1 cellular context compared by ENCODE assay signal in the genomic region with DNA sequence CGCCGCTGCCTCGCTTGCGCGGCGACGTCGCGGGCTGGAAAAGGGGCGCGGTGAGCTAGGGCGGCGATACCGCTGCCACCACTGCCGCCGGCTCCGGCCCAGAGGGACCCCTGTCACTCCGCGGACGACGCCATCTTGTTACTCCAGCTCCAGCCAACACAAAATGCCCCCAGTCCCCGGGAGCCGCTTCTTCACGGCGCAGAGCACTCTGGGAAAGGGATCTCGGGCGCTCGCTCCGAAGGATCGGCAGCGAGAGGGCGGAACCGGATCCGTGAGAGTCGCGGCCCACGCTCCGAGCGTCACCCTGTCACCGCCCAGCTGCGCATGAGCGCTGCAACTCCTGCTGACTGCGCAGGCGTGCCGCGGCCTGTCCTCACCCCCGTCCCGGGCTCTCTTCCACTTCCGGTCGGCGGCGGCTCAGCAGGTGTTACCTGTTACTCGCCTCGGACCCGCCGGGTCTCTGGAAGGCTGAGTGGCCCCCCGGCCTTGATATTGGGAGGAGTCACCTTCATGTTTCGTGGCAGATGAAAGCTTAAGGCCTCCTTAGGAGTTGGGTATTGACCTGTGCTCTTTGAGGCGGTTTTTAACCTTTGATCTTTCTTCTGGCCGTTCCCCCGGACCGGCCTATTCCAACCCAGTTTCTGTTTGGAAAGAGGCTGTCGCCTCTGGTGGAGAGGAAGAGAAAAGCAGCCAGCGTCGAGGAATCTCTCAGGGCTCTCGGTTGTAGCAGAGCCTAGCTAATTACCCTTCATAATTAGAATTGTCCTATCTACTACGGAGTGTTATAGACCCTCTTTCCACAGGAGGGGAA.
TF ChIP-seq lines count a peak whose summit lies in the region.

TSS of gene CSNK1A1 (minus strand) at position 213 of the 811 bp plus-strand sequence. CDS start 475 bp downstream, outside the sequence.

TF ChIP-seq in HepG2, 621 proteins besides CTCF, POLR2A, EP300 and RAD21 (continued from another document and continues in another):
- TF ChIP-seq ZBTB14 (CRISPR knock-in tag; IDR thresholded peaks at IDR 0.05) (no peak), ZNF367 (CRISPR knock-in tag; IDR thresholded peaks at IDR 0.05; ENCODE audit: borderline replicate concordance) (peak; percentile 16; the same call in 1 of the 2 replicates), SCMH1 (CRISPR knock-in tag; IDR thresholded peaks at IDR 0.05; ENCODE audit: borderline replicate concordance) (no peak), DNMT3B (CRISPR knock-in tag; conservative IDR thresholded peaks at IDR 0.05) (no peak), SMAD1 (CRISPR knock-in tag; IDR thresholded peaks at IDR 0.05; ENCODE audit: borderline replicate concordance, low read depth) (no peak), TOPORS (CRISPR knock-in tag; IDR thresholded peaks at IDR 0.05) (peak; percentile 83), HES4 (CRISPR knock-in tag; IDR thresholded peaks at IDR 0.05; ENCODE audit: borderline replicate concordance) (no peak), ZNF7 (CRISPR knock-in tag; IDR thresholded peaks at IDR 0.05) (no peak), HMG20B (CRISPR knock-in tag; conservative IDR thresholded peaks at IDR 0.05) (no peak), ZIK1 (CRISPR knock-in tag; IDR thresholded peaks at IDR 0.05; ENCODE audit: borderline replicate concordance, low read depth) (peak; percentile 13; the same call in 1 of the 2 replicates), FOXP1 (IDR thresholded peaks at IDR 0.05) (no peak), FOXP1 (CRISPR knock-in tag; IDR thresholded peaks at IDR 0.05) (peak; percentile 11; the same call in 1 of the 2 replicates), ZBTB1 (CRISPR knock-in tag; IDR thresholded peaks at IDR 0.05; ENCODE audit: borderline replicate concordance) (no peak), ZGPAT (CRISPR knock-in tag; IDR thresholded peaks at IDR 0.05) (peak; percentile 88), BCL6 (CRISPR knock-in tag; IDR thresholded peaks at IDR 0.05) (peak; percentile 70; the same call in 1 of the 2 replicates), TCF12 (IDR thresholded peaks at IDR 0.05) (no peak), TCF12 (CRISPR knock-in tag; IDR thresholded peaks at IDR 0.05) (no peak), ZNF431 (CRISPR knock-in tag; IDR thresholded peaks at IDR 0.05; ENCODE audit: borderline replicate concordance, low read depth) (0 out of 2 replicates have a peak, but pooled peaks have one; percentile 17), MIER3 (CRISPR knock-in tag; IDR thresholded peaks at IDR 0.05; ENCODE audit: borderline replicate concordance) (peak; percentile 68; the same call in 1 of the 2 replicates), NR3C1 (CRISPR knock-in tag; IDR thresholded peaks at IDR 0.05) (no peak), ZNF382 (CRISPR knock-in tag; IDR thresholded peaks at IDR 0.05; ENCODE audit: borderline replicate concordance) (no peak), MAZ (IDR thresholded peaks at IDR 0.05; ENCODE audit: borderline replicate concordance, low read depth, low read length) (peak; percentile 87), MAZ (CRISPR knock-in tag; IDR thresholded peaks at IDR 0.05; ENCODE audit: low read depth) (peak; percentile 73), SUZ12 (IDR thresholded peaks at IDR 0.05; ENCODE audit: low read depth, low read length) (peak; percentile 33; the same call in 1 of the 2 replicates), ZNF20 (CRISPR knock-in tag; IDR thresholded peaks at IDR 0.05) (peak; percentile 90; the same call in 1 of the 2 replicates), ZNF224 (CRISPR knock-in tag; IDR thresholded peaks at IDR 0.05) (peak; percentile 89; the same call in 1 of the 2 replicates), ZNF501 (CRISPR knock-in tag; IDR thresholded peaks at IDR 0.05) (peak; percentile 90), AGO1 (IDR thresholded peaks at IDR 0.05; ENCODE audit: low read depth, low read length, poor library complexity, severe bottlenecking) (peak; percentile 62), TIGD3 (CRISPR knock-in tag; IDR thresholded peaks at IDR 0.05; ENCODE audit: borderline replicate concordance) (no peak), ZNF414 (CRISPR knock-in tag; IDR thresholded peaks at IDR 0.05) (no peak; the same call in 1 of the 2 replicates), ZNF207 (IDR thresholded peaks at IDR 0.05; ENCODE audit: borderline replicate concordance) (no peak), KMT2B (CRISPR knock-in tag; IDR thresholded peaks at IDR 0.05) (peak; percentile 86)
- TF ChIP-seq, protein P1, sequence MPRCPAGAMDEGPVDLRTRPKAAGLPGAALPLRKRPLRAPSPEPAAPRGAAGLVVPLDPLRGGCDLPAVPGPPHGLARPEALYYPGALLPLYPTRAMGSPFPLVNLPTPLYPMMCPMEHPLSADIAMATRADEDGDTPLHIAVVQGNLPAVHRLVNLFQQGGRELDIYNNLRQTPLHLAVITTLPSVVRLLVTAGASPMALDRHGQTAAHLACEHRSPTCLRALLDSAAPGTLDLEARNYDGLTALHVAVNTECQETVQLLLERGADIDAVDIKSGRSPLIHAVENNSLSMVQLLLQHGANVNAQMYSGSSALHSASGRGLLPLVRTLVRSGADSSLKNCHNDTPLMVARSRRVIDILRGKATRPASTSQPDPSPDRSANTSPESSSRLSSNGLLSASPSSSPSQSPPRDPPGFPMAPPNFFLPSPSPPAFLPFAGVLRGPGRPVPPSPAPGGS (CRISPR knock-in tag; IDR thresholded peaks at IDR 0.05): peak; percentile 44; the same call in 1 of the 2 replicates
- TF ChIP-seq, protein P2, sequence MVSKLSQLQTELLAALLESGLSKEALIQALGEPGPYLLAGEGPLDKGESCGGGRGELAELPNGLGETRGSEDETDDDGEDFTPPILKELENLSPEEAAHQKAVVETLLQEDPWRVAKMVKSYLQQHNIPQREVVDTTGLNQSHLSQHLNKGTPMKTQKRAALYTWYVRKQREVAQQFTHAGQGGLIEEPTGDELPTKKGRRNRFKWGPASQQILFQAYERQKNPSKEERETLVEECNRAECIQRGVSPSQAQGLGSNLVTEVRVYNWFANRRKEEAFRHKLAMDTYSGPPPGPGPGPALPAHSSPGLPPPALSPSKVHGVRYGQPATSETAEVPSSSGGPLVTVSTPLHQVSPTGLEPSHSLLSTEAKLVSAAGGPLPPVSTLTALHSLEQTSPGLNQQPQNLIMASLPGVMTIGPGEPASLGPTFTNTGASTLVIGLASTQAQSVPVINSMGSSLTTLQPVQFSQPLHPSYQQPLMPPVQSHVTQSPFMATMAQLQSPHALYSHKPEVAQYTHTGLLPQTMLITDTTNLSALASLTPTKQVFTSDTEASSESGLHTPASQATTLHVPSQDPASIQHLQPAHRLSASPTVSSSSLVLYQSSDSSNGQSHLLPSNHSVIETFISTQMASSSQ (IDR thresholded peaks at IDR 0.05; ENCODE audit: low read depth): no peak
- TF ChIP-seq, protein P2 (CRISPR knock-in tag; IDR thresholded peaks at IDR 0.05; ENCODE audit: borderline replicate concordance): no peak; the same call in 1 of the 2 replicates
- TF ChIP-seq, protein P3, sequence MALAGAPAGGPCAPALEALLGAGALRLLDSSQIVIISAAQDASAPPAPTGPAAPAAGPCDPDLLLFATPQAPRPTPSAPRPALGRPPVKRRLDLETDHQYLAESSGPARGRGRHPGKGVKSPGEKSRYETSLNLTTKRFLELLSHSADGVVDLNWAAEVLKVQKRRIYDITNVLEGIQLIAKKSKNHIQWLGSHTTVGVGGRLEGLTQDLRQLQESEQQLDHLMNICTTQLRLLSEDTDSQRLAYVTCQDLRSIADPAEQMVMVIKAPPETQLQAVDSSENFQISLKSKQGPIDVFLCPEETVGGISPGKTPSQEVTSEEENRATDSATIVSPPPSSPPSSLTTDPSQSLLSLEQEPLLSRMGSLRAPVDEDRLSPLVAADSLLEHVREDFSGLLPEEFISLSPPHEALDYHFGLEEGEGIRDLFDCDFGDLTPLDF (CRISPR knock-in tag; IDR thresholded peaks at IDR 0.05): no peak; the same call in 1 of the 2 replicates
- TF ChIP-seq, protein P4, sequence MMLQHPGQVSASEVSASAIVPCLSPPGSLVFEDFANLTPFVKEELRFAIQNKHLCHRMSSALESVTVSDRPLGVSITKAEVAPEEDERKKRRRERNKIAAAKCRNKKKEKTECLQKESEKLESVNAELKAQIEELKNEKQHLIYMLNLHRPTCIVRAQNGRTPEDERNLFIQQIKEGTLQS (CRISPR knock-in tag; IDR thresholded peaks at IDR 0.05): no peak
- TF ChIP-seq, protein P5, sequence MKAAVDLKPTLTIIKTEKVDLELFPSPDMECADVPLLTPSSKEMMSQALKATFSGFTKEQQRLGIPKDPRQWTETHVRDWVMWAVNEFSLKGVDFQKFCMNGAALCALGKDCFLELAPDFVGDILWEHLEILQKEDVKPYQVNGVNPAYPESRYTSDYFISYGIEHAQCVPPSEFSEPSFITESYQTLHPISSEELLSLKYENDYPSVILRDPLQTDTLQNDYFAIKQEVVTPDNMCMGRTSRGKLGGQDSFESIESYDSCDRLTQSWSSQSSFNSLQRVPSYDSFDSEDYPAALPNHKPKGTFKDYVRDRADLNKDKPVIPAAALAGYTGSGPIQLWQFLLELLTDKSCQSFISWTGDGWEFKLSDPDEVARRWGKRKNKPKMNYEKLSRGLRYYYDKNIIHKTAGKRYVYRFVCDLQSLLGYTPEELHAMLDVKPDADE (CRISPR knock-in tag; IDR thresholded peaks at IDR 0.05): peak; percentile 17; the same call in 1 of the 2 replicates
- TF ChIP-seq, protein P6, sequence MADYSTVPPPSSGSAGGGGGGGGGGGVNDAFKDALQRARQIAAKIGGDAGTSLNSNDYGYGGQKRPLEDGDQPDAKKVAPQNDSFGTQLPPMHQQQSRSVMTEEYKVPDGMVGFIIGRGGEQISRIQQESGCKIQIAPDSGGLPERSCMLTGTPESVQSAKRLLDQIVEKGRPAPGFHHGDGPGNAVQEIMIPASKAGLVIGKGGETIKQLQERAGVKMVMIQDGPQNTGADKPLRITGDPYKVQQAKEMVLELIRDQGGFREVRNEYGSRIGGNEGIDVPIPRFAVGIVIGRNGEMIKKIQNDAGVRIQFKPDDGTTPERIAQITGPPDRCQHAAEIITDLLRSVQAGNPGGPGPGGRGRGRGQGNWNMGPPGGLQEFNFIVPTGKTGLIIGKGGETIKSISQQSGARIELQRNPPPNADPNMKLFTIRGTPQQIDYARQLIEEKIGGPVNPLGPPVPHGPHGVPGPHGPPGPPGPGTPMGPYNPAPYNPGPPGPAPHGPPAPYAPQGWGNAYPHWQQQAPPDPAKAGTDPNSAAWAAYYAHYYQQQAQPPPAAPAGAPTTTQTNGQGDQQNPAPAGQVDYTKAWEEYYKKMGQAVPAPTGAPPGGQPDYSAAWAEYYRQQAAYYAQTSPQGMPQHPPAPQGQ (CRISPR knock-in tag; IDR thresholded peaks at IDR 0.05; ENCODE audit: borderline replicate concordance): 0 out of 2 replicates have a peak, but pooled peaks have one; percentile 35
